ENCODE assay signal across 27 cellular contexts in the genomic region with DNA sequence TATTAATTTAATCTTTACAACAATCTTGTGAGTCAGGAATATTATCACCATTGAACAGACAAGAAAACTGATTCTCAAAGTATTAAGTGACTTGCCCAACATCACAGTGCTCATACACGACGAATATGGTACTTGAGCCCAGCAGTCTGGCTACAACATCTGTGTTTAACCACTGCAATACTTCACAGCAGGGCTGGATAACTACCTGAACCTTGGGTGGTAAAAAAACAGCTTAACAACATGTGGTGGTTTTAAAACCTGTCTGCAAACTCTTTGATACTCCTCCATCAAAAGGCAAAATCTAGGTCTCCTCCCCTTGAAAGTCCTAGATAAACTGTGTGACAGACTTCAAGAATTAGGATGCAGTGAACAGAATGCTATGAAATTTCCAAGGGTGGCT.
"Had no signal": no experiment of that assay in that cellular context is flagged by ENCODE, and none has a peak within 500 bp of the region (broad histone marks: within the 10 kb centered on the region; RNA-seq: fewer than 3 reads in every experiment).

No MANE protein-coding gene starts in this region.

- H3K9me3 ChIP-seq: ascending aorta, breast epithelium, colonic mucosa, esophagus squamous epithelium, gastroesophageal sphincter, heart right ventricle had no signal

- H3K4me1 ChIP-seq: ascending aorta, breast epithelium, colonic mucosa had no signal

- H3K27me3 ChIP-seq: ascending aorta, breast epithelium, cardiac muscle cell, colonic mucosa, gastroesophageal sphincter had no signal

- DNase-seq: activated CD4-positive, alpha-beta memory T cell treated with anti-CD3 and anti-CD28 coated beads, Interleukin-2, amount 10 ng/mL, durations not matched to agents 7 days and 5 days; activated CD4-positive, alpha-beta T cell treated with anti-CD3 and anti-CD28 coated beads for 36 hours; activated CD4-positive, alpha-beta T cell treated with anti-CD3 and anti-CD28 coated beads, Interleukin-2, amount 10 ng/mL, durations not matched to agents 24 days and 14 days; activated CD4-positive, CD25-positive, alpha-beta regulatory T cell; activated CD4-positive, CD25-positive, alpha-beta regulatory T cell treated with anti-CD3 and anti-CD28 coated beads, Interleukin-2, amount 50 U/mL, for 72 hours; activated CD8-positive, alpha-beta memory T cell treated with anti-CD3 and anti-CD28 coated beads, Interleukin-2, amount 50 U/mL, for 48 hours; activated gamma-delta T cell; activated naive CD4-positive, alpha-beta T cell; activated naive CD4-positive, alpha-beta T cell treated with anti-CD3 and anti-CD28 coated beads, Interleukin-2, amount 10 ng/mL, durations not matched to agents 7 days and 5 days; activated naive CD8-positive, alpha-beta T cell treated with anti-CD3 and anti-CD28 coated beads, Interleukin-2, amount 10 ng/mL, durations not matched to agents 7 days and 5 days; activated T-cell treated with anti-CD3 and anti-CD28 coated beads for 4 hours; activated T-cell treated with anti-CD3 and anti-CD28 coated beads, Interleukin-2, amount 50 U/mL, for 24 hours; activated T-cell treated with anti-CD3 and anti-CD28 coated beads, Interleukin-2, amount 50 U/mL, for 72 hours; central memory CD4-positive, alpha-beta T cell; cerebellar nuclear complex; colonic mucosa; effector CD8-positive, alpha-beta T cell; esophagus squamous epithelium; foreskin melanocyte; heart right ventricle; T-helper 17 cell; T1000 had no signal

- H3K27ac ChIP-seq: ascending aorta, breast epithelium, cardiac muscle cell, colonic mucosa, epithelial cell of prostate, esophagus squamous epithelium, gastroesophageal sphincter, heart right ventricle had no signal

- H3K36me3 ChIP-seq: ascending aorta, breast epithelium, cardiac muscle cell, colonic mucosa, esophagus squamous epithelium, gastroesophageal sphincter, heart right ventricle had no signal

- H3K4me3 ChIP-seq: ascending aorta, breast epithelium, cardiac muscle cell, colonic mucosa, esophagus squamous epithelium, gastroesophageal sphincter, heart right ventricle had no signal
